Comparison of ENCODE assay signal across 24 cellular contexts in the genomic region with DNA sequence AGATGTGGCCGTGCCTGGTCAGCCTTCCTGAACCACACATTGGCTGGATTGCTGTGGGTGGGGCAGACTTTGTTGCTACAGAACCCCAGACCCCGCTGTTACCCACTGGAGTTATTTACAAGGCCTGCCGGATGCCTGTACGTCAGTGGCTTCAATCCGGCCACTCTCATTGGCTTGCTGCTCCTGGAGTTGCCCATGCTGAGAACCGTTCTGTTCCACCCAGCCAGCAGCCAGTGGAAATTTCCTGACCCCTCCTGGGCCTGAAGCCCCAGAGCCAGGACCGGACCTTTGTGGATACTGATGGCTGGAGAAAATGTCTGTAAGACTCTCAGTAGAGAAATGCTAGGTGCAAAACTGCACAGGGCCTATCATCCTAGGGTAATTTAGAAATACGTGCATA.
"Had no signal": no experiment of that assay in that cellular context is flagged by ENCODE, and none has a peak within 500 bp of the region (broad histone marks: within the 10 kb centered on the region; RNA-seq: fewer than 3 reads in every experiment).

No MANE protein-coding gene starts in this region.

- H3K27me3 ChIP-seq: right atrium auricular region, sigmoid colon, testis had no signal

- H3K36me3 ChIP-seq: left ventricle myocardium inferior, lower lobe of right lung, neutrophil, right atrium auricular region, sigmoid colon, tibial nerve, upper lobe of right lung had no signal

- H3K27ac Mint-ChIP-seq: dendritic cell treated with granulocyte-macrophage colony-stimulating factor and Interleukin-4, amounts not matched to agents 40 ng/mL and 50 ng/mL, for 4 days; memory B cell; naive B cell; nephron; stimulated activated naive B cell treated with anti-CD40 and anti-IgM and Interleukin-4, amounts not matched to agents 10 μg/mL and 1 μg/mL and 100 μg/mL, for 72 hours; stimulated activated naive CD8-positive, alpha-beta T cell treated with anti-CD3 and anti-CD28 coated beads, Interleukin-15, amount 100 ng/mL, for 72 hours had no signal

- H3K27ac ChIP-seq: hepatocyte, left ventricle myocardium inferior, lower lobe of right lung, neutrophil, right atrium auricular region, sigmoid colon, skin epidermis, testis, tibial nerve, upper lobe of right lung had no signal

- H3K4me1 ChIP-seq: left ventricle myocardium inferior, lower lobe of right lung, right atrium auricular region, testis, tibial nerve, upper lobe of right lung had no signal

- H3K4me3 ChIP-seq: hepatocyte, left ventricle myocardium inferior, lower lobe of right lung, right atrium auricular region, sigmoid colon, skin epidermis, tibial nerve, upper lobe of right lung had no signal

- H2AFZ ChIP-seq: hepatocyte had no signal

- H3K36me3 Mint-ChIP-seq: memory B cell; naive B cell; stimulated activated naive B cell treated with anti-CD40 and anti-IgM and Interleukin-4, amounts not matched to agents 10 μg/mL and 1 μg/mL and 100 μg/mL, for 72 hours had no signal

- H3K4me1 Mint-ChIP-seq: memory B cell; naive B cell; nephron; stimulated activated naive B cell treated with anti-CD40 and anti-IgM and Interleukin-4, amounts not matched to agents 10 μg/mL and 1 μg/mL and 100 μg/mL, for 72 hours had no signal

- H3K4me3 Mint-ChIP-seq: dendritic cell treated with granulocyte-macrophage colony-stimulating factor and Interleukin-4, amounts not matched to agents 40 ng/mL and 50 ng/mL, for 4 days; memory B cell; nephron; stimulated activated naive B cell treated with anti-CD40 and anti-IgM and Interleukin-4, amounts not matched to agents 10 μg/mL and 1 μg/mL and 100 μg/mL, for 72 hours; stimulated activated naive CD8-positive, alpha-beta T cell treated with anti-CD3 and anti-CD28 coated beads, Interleukin-15, amount 100 ng/mL, for 72 hours had no signal

- H3K9me3 Mint-ChIP-seq: dendritic cell treated with granulocyte-macrophage colony-stimulating factor and Interleukin-4, amounts not matched to agents 40 ng/mL and 50 ng/mL, for 4 days; memory B cell; nephron; stimulated activated naive CD8-positive, alpha-beta T cell treated with anti-CD3 and anti-CD28 coated beads, Interleukin-15, amount 100 ng/mL, for 72 hours had no signal

- H3K9me3 ChIP-seq: left ventricle myocardium inferior, lower lobe of right lung, neutrophil, right atrium auricular region, sigmoid colon, testis, tibial nerve, upper lobe of right lung had no signal

- DNase-seq: foreskin melanocyte; kidney; left cardiac atrium; left ventricle myocardium inferior; lower lobe of right lung; midbrain; naive B cell; posterior cingulate gyrus; sigmoid colon; stimulated activated CD4-positive, alpha-beta T cell treated with anti-CD3 and anti-CD28 coated beads, Interleukin-2, amount 100 ng/mL, for 24 hours; stimulated activated CD4-positive, alpha-beta T cell treated with anti-CD3 and anti-CD28 coated beads, Interleukin-4, amount 100 ng/mL, for 4 hours; stimulated activated naive B cell treated with anti-CD40 and anti-IgM and Interleukin-4, amounts not matched to agents 10 μg/mL and 1 μg/mL and 100 μg/mL, for 72 hours; stimulated activated naive CD8-positive, alpha-beta T cell treated with anti-CD3 and anti-CD28 coated beads, Interleukin-15, amount 100 ng/mL, for 72 hours; testis; upper lobe of right lung had no signal

- H3K27me3 Mint-ChIP-seq: memory B cell had no signal

- H3K4me2 ChIP-seq: hepatocyte had no signal

- FAIRE-seq: colon, kidney had no signal
